In the genomic region with DNA sequence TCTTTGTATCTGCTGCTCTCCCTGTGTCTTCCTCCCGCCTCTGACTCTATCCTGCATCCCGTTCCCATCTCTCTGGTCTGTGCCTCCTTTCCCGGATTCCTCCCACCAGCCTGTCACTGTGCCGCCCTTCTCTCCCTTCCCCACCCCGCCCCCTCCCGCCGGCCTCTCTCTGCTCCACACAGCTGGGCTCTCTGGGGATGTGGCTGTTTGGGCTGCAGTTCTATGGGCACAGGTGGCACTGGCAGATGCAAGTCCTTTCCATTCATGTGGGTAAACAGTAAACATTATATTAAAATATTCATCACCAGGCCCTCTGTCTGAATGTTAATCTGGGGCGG, we compare ENCODE assay signal across 22 cellular contexts.
DNase-seq lines count a peak whose midpoint lies in the region; ATAC-seq, FAIRE-seq and TF ChIP-seq lines count a peak whose summit lies in the region.
"Had no signal": no experiment of that assay in that cellular context is flagged by ENCODE, and none has a peak within 500 bp of the region (broad histone marks: within the 10 kb centered on the region; RNA-seq: fewer than 3 reads in every experiment).

No MANE protein-coding gene starts in this region.

- ATAC-seq in GM21737 (IDR thresholded peaks at IDR 0.05; ENCODE audit: unreplicated experiment) (no peak), psoas muscle (no peak)
- ATAC-seq: effector memory CD8-positive, alpha-beta T cell; esophagus mucosa; left colon had no signal

- no peaks in the 10 kb centered on the region for H3K9me3 ChIP-seq in psoas muscle
- H3K9me3 ChIP-seq: colonic mucosa, SJCRH30 had no signal

- peak; percentile 23 for DNase-seq in NCI-H146 (lab: John Stamatoyannopoulos, UW)
- no peak for DNase-seq in NCI-H146 treated with DMSO at 0.1 percent for 48 hours (lab: John Stamatoyannopoulos, UW; ENCODE audit: unreplicated experiment)
- peak; percentile 38 to 63 for DNase-seq in NCI-H524 (lab: John Stamatoyannopoulos, UW)
- no peak for DNase-seq in D721Med (ENCODE audit: insufficient read length, low spot score)
- no peak for DNase-seq in psoas muscle
- DNase-seq in cardiac septum (ENCODE audit: low spot score): no peak
- DNase-seq: activated CD4-positive, alpha-beta T cell treated with anti-CD3 and anti-CD28 coated beads for 4 hours; activated naive CD4-positive, alpha-beta T cell; activated T-cell treated with anti-CD3 and anti-CD28 coated beads, Interleukin-2, amount 50 U/mL, for 24 hours; colonic mucosa; DMS79 treated with DMSO at 0.1 percent for 48 hours; effector memory CD8-positive, alpha-beta T cell; foreskin melanocyte; left colon; NCI-H1417 treated with DMSO at 0.1 percent for 48 hours; NCI-H446; SJCRH30; trophoblast cell had no signal

- intact Hi-C loops in psoas muscle (cut with DNase I) (no loop called here), cardiac septum (cut with DNase I) (no loop called here)

- H3K4me1 ChIP-seq in psoas muscle: no peaks in the 10 kb centered on the region
- H3K4me1 ChIP-seq: colonic mucosa, SJCRH30 had no signal

- H3K27ac ChIP-seq in cingulate gyrus (ENCODE audit: low read depth, low read length): peak overlapping the region; percentile 54
- no peak overlapping the region for H3K27ac ChIP-seq in psoas muscle
- H3K27ac ChIP-seq: colonic mucosa, SJCRH30 had no signal

- no peaks in the 10 kb centered on the region for H3K36me3 ChIP-seq in psoas muscle (ENCODE audit: insufficient read depth in 1 of 2, low read depth in 1 of 2)
- H3K36me3 ChIP-seq: colonic mucosa, SJCRH30 had no signal

- no peak overlapping the region for H3K4me3 ChIP-seq in psoas muscle
- H3K4me3 ChIP-seq: colonic mucosa, SJCRH30 had no signal

- TF ChIP-seq CTCF in D721Med (IDR thresholded peaks at IDR 0.05; ENCODE audit: insufficient read depth, missing control alignments) (no peak), psoas muscle (IDR thresholded peaks at IDR 0.05) (no peak)

- WGBS in psoas muscle, 3 donors: 17 to 37% (median 22%) methylated on average over 8 of the region's 8 CpGs

- FAIRE-seq in D721Med (lab: Jason Lieb, UNC): no peak
- FAIRE-seq: RCC 7860 had no signal

- H3K27me3 ChIP-seq in psoas muscle (ENCODE audit: insufficient read depth in 3 of 3, low read length in 2 of 3): peaks cover 0 to 20% (median 0%) of the 10 kb centered on the region in 3 donors
- H3K27me3 ChIP-seq: colonic mucosa had no signal

Comparison
In these comparisons a context has a peak if more than half of its experiments do, and no peak if none do; other contexts are left out.
1. DNase-seq: peak in NCI-H146 (single experiment) and NCI-H524 (2 of 2); none in NCI-H146 treated with DMSO at 0.1 percent for 48 hours (single experiment), D721Med (single experiment), psoas muscle (0 of 2) and cardiac septum (single experiment).